In the genomic region with DNA sequence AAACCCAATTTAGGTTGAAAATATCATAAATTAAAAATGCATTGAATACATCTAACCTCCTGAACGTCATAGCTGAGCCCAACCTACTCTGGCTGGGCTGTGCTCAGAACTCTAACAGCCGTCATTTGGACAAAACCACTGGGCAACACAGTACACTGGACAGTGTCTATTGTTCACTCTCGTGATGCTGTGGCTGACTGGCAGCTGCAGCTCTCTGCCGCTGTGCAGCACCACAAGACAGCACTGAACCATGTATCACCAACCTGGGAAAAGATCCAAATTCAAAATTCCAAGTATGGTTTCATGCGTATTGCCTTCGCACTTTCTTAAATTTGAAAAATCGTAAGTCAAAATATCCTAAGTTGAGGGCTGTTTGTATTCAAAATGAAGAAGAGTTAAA, we compare ENCODE assay signal across 18 cellular contexts.
DNase-seq lines count a peak whose midpoint lies in the region; ATAC-seq lines count a peak whose summit lies in the region.
"Had no signal": no experiment of that assay in that cellular context is flagged by ENCODE, and none has a peak within 500 bp of the region (broad histone marks: within the 10 kb centered on the region; RNA-seq: fewer than 3 reads in every experiment).

No MANE protein-coding gene starts in this region.

- no peak for ATAC-seq in GM21528 (IDR thresholded peaks at IDR 0.05; ENCODE audit: low FRiP score, unreplicated experiment)
- ATAC-seq in natural killer cell treated with Interleukin-12 subunit alpha and Interleukin-12 subunit beta and Interleukin-15 and Interleukin-18, amount 100 ng/mL, for 72 hours = no peak
- ATAC-seq: HCT116, Panc1 had no signal

- H3K36me3 Mint-ChIP-seq in natural killer cell treated with Interleukin-12 subunit alpha and Interleukin-12 subunit beta and Interleukin-15 and Interleukin-18, amount 100 ng/mL, for 72 hours = no peaks in the 10 kb centered on the region

- intact Hi-C loops in posterior cingulate gyrus (cut with DNase I) = no loop called here

- no peak overlapping the region for H3K4me3 Mint-ChIP-seq in natural killer cell treated with Interleukin-12 subunit alpha and Interleukin-12 subunit beta and Interleukin-15 and Interleukin-18, amount 100 ng/mL, for 72 hours
- H3K4me3 Mint-ChIP-seq: B cell had no signal

- H3K9me3 Mint-ChIP-seq in natural killer cell treated with Interleukin-12 subunit alpha and Interleukin-12 subunit beta and Interleukin-15 and Interleukin-18, amount 100 ng/mL, for 72 hours = peaks cover 7% of the 10 kb centered on the region

- no peaks in the 10 kb centered on the region for H3K27me3 Mint-ChIP-seq in natural killer cell treated with Interleukin-12 subunit alpha and Interleukin-12 subunit beta and Interleukin-15 and Interleukin-18, amount 100 ng/mL, for 72 hours
- H3K27me3 Mint-ChIP-seq: B cell had no signal

- peak in 9 of 14 donors; percentile 1 to 43 (median 9) for DNase-seq in C1 segment of cervical spinal cord (lab: John Stamatoyannopoulos, UW)
- DNase-seq in SHP77 treated with DMSO at 0.1 percent for 48 hours (lab: John Stamatoyannopoulos, UW) = peak; percentile 4
- DNase-seq in hippocampal formation (lab: John Stamatoyannopoulos, UW) = peak; percentile 2 to 7
- peak in 6 of 10 donors; percentile 10 to 78 (median 23) for DNase-seq in posterior cingulate gyrus
- no peak for DNase-seq in AML-193 (lab: John Stamatoyannopoulos, UW)
- no peak for DNase-seq in stimulated activated CD4-positive, alpha-beta T cell treated with anti-CD3 and anti-CD28 coated beads, Interleukin-2, amount 100 ng/mL, for 24 hours
- DNase-seq in natural killer cell treated with Interleukin-12 subunit alpha and Interleukin-12 subunit beta and Interleukin-15 and Interleukin-18, amount 100 ng/mL, for 72 hours (ENCODE audit: low spot score) = no peak
- DNase-seq: DMS53, GDM1, Kasumi-1, NCI-H1417 treated with DMSO at 0.1 percent for 48 hours, NCI-H187, NCI-H446, NCI-H69 had no signal

- no peaks in the 10 kb centered on the region for H3K4me1 Mint-ChIP-seq in natural killer cell treated with Interleukin-12 subunit alpha and Interleukin-12 subunit beta and Interleukin-15 and Interleukin-18, amount 100 ng/mL, for 72 hours (ENCODE audit: low read depth in 2 of 2)
- H3K4me1 Mint-ChIP-seq: B cell had no signal

- H3K27ac Mint-ChIP-seq in natural killer cell treated with Interleukin-12 subunit alpha and Interleukin-12 subunit beta and Interleukin-15 and Interleukin-18, amount 100 ng/mL, for 72 hours = no peak overlapping the region
- H3K27ac Mint-ChIP-seq: B cell had no signal

Comparison
In these comparisons a context has a peak if more than half of its experiments do, and no peak if none do; other contexts are left out.
1. DNase-seq: peak in C1 segment of cervical spinal cord (9 of 14), SHP77 treated with DMSO at 0.1 percent for 48 hours (single experiment), hippocampal formation (2 of 2) and posterior cingulate gyrus (6 of 10); none in AML-193 (0 of 2), stimulated activated CD4-positive, alpha-beta T cell treated with anti-CD3 and anti-CD28 coated beads, Interleukin-2, amount 100 ng/mL, for 24 hours (0 of 2) and natural killer cell treated with Interleukin-12 subunit alpha and Interleukin-12 subunit beta and Interleukin-15 and Interleukin-18, amount 100 ng/mL, for 72 hours (single experiment).